ENCODE assay signal across 9 cellular contexts in the genomic region with DNA sequence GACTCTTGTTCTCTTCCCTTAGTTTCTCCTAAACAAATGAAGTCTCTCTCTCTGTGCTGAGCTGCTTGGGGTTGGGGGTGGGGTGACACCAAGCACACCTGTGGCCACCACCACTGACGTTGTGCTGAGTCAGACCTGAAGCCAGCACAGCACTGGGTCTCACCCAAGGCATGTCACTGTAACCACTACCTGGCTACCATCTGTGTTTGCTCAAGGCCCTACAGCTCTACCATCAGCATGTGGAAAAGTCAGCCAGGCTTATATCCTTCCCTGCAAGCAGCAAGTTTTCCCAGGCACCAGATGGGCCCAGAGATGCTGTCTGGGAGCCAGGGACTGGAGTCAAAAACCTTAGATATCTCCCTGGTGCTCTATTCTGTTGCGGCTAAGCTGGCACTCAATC. TPM values are rescaled to one million over a fixed set of nuclear protein-coding genes. Genes with fewer than 3 reads are reported as not detected.
DNase-seq lines count a peak whose midpoint lies in the region; ATAC-seq, FAIRE-seq and TF ChIP-seq lines count a peak whose summit lies in the region.
"Had no signal": no experiment of that assay in that cellular context is flagged by ENCODE, and none has a peak within 500 bp of the region (broad histone marks: within the 10 kb centered on the region; RNA-seq: fewer than 3 reads in every experiment).

No MANE protein-coding gene starts in this region.

- 55% methylated on average over 2 of the region's 2 CpGs for WGBS in HepG2 (ENCODE audit: low lambda C conversion rate)
- WGBS in neuronal stem cell (ENCODE audit: extremely low coverage in 2 of 2, insufficient read length in 2 of 2, insufficient replicate concordance in 1 of 2), 2 donors, result no CpG with 5 or more reads among the region's 2 CpGs

- POLR2A ChIA-PET in HepG2 (lab: Yijun Ruan, JAX), result no interaction called here

- H3K4ac ChIP-seq in neuronal stem cell (ENCODE audit: low read length), result no peak overlapping the region

- H3K23ac ChIP-seq in neuronal stem cell (ENCODE audit: low read depth, low read length, poor library complexity), result no peak overlapping the region

- intact Hi-C loops in HepG2 (cut with micrococcal nuclease; ENCODE audit: unreplicated experiment), result no loop called here

- FAIRE-seq in HepG2 (lab: Jason Lieb, UNC), result no peak
- FAIRE-seq: A549 had no signal

- no peak overlapping the region for H2BK5ac ChIP-seq in neuronal stem cell (ENCODE audit: low read length)

- in situ Hi-C loops in HepG2 (cut with HindIII; ENCODE audit: extremely low pct_ligation_motif_present, low pct_unique_long_range_greater_than_20kb), result no loop called here

- H3K79me2 ChIP-seq in HepG2 (ENCODE audit: insufficient read depth, low read length), result no peaks in the 10 kb centered on the region

- no peak overlapping the region for H2BK15ac ChIP-seq in neuronal stem cell (ENCODE audit: low read length)

- H2AK5ac ChIP-seq in neuronal stem cell (ENCODE audit: low read depth, low read length), result no peak overlapping the region

- TF ChIP-seq EP300 in HepG2 (IDR thresholded peaks at IDR 0.05; ENCODE audit: low read depth in 2 of 2, low read length in 2 of 2), result no peak
- TF ChIP-seq EP300 in HepG2 (CRISPR knock-in tag; IDR thresholded peaks at IDR 0.05; ENCODE audit: borderline replicate concordance), result no peak

- H3K4me2 ChIP-seq in HepG2 (ENCODE audit: low read depth, low read length), result no peak overlapping the region
- no peak overlapping the region for H3K4me2 ChIP-seq in neuronal stem cell (ENCODE audit: insufficient read depth, low read length, poor library complexity, severe bottlenecking)
- H3K4me2 ChIP-seq: A549 had no signal

- H3K9ac ChIP-seq in HepG2 (ENCODE audit: insufficient read depth, low read depth, low read length), result no peak overlapping the region
- no peak overlapping the region for H3K9ac ChIP-seq in neuronal stem cell (ENCODE audit: low read depth, low read length, poor library complexity)

- TF ChIP-seq RAD21 in HepG2 (CRISPR knock-in tag; IDR thresholded peaks at IDR 0.05), result no peak

- no peak for TF ChIP-seq POLR2A in HepG2 (IDR thresholded peaks at IDR 0.05; ENCODE audit: insufficient read depth in 1 of 2, low read depth in 2 of 2, low read length in 2 of 2)

- H3K9me3 ChIP-seq in HepG2 (ENCODE audit: low read length) (no peaks in the 10 kb centered on the region), neuronal stem cell (replicated peaks in 1 of 2; ENCODE audit: control insufficient read depth in 2 of 2, insufficient read depth in 1 of 2, low read depth in 1 of 2, low read length in 2 of 2) (no peaks in the 10 kb centered on the region)
- H3K9me3 ChIP-seq: A549 had no signal

- no TSS peak for BruUV-seq in HepG2 (replicated peaks; lab: Mats Ljungman, UMichigan)

- H4K8ac ChIP-seq in neuronal stem cell (ENCODE audit: low read depth, low read length), result no peak overlapping the region

- H2AFZ ChIP-seq in HepG2 (ENCODE audit: low read length) (no peak overlapping the region), neuronal stem cell (ENCODE audit: low read length) (no peak overlapping the region)

- H3K4me3 ChIP-seq in HepG2 (replicated peaks in 1 of 3; ENCODE audit: insufficient read depth in 1 of 3, low read depth in 2 of 3, low read length in 3 of 3), result no peak overlapping the region
- no peak overlapping the region for H3K4me3 ChIP-seq in neuronal stem cell (ENCODE audit: low read length in 2 of 2)
- H3K4me3 ChIP-seq: A549 had no signal

- H3K36me3 ChIP-seq in HepG2 (replicated peaks in 1 of 2; ENCODE audit: control insufficient read depth in 1 of 2, insufficient read depth in 2 of 2, low read length in 2 of 2) (no peaks in the 10 kb centered on the region), neuronal stem cell (replicated peaks in 1 of 2; ENCODE audit: control insufficient read depth in 2 of 2, insufficient read depth in 2 of 2, low read length in 2 of 2) (no peaks in the 10 kb centered on the region)

- H2BK120ac ChIP-seq in neuronal stem cell (ENCODE audit: low read depth, low read length), result no peak overlapping the region

- CTCF ChIA-PET in HepG2 (lab: Yijun Ruan, JAX; ENCODE audit: low intra/inter-chr PET ratio, low total read pairs), result no interaction called here

- H3K27ac ChIP-seq in HepG2 (ENCODE audit: extremely low read length, insufficient read depth, low read length) (no peak overlapping the region), neuronal stem cell (replicated peaks; ENCODE audit: low read length) (no peak overlapping the region)
- H3K27ac ChIP-seq: A549 had no signal

- H3K27me3 ChIP-seq in HepG2 (ENCODE audit: control insufficient read depth in 1 of 2, insufficient read depth in 2 of 2, low read length in 2 of 2) (no peaks in the 10 kb centered on the region; a peak in 1 of 5 replicates), neuronal stem cell (ENCODE audit: control insufficient read depth in 3 of 3, insufficient read depth in 3 of 3, low read depth in 1 of 3, low read length in 3 of 3) (no peaks in the 10 kb centered on the region)

- TF ChIP-seq CTCF in HepG2 (CRISPR knock-in tag; IDR thresholded peaks at IDR 0.05), result no peak

- H4K20me1 ChIP-seq in HepG2 (ENCODE audit: insufficient read depth, low read length), result no peaks in the 10 kb centered on the region

- H3K79me1 ChIP-seq in neuronal stem cell (ENCODE audit: low read depth, low read length), result no peaks in the 10 kb centered on the region

- no peak overlapping the region for H3K18ac ChIP-seq in neuronal stem cell (ENCODE audit: low read length)

- no peak overlapping the region for H3K14ac ChIP-seq in neuronal stem cell (ENCODE audit: low read length)

- H4K91ac ChIP-seq in neuronal stem cell (ENCODE audit: low read depth, low read length, poor library complexity), result no peak overlapping the region

- peak; percentile 63 for ATAC-seq in GM21723 (IDR thresholded peaks at IDR 0.05; ENCODE audit: unreplicated experiment)
- peak; percentile 72 for ATAC-seq in HG03565 (IDR thresholded peaks at IDR 0.05; ENCODE audit: unreplicated experiment)
- no peak for ATAC-seq in HepG2
- ATAC-seq: A549 had no signal

- H3K4me1 ChIP-seq in HepG2 (ENCODE audit: insufficient read depth, low read length) (no peaks in the 10 kb centered on the region), neuronal stem cell (ENCODE audit: control insufficient read depth in 2 of 2, insufficient read depth in 1 of 2, low read depth in 1 of 2, low read length in 2 of 2) (peaks cover 4% of the 10 kb centered on the region in 2 donors)
- H3K4me1 ChIP-seq: A549 had no signal

- H2BK12ac ChIP-seq in neuronal stem cell (ENCODE audit: low read length), result no peak overlapping the region

- DNase-seq in NCI-H82 (lab: John Stamatoyannopoulos, UW) (peak; percentile 49), NCI-H82 treated with DMSO at 0.1 percent for 48 hours (lab: John Stamatoyannopoulos, UW; ENCODE audit: unreplicated experiment) (no peak), HepG2 (ENCODE audit: low spot score) (no peak), OCI-M1 (lab: John Stamatoyannopoulos, UW) (no peak), iPS-NIHi7 (ENCODE audit: extremely low spot score) (no peak), neuronal stem cell (ENCODE audit: low spot score) (no peak)

RNA-seq across cellular contexts. Expression of a gene that starts 6.9 kb away (rescaled TPM):
- not detected in 2 replicates for total RNA-seq in HepG2 (2016; rRNA removed; fragmentation: Illumina TruSeq; extraction: Trizol)
- total RNA-seq in HepG2 (2016; cell fraction: cytosol; rRNA removed; fragmentation: Illumina TruSeq; extraction: Trizol; ENCODE audit: low read depth), result not detected in 2 replicates
- not detected in 2 replicates for total RNA-seq in HepG2 (2016; cell fraction: insoluble cytoplasmic fraction; rRNA removed; fragmentation: Illumina TruSeq; extraction: Trizol)
- total RNA-seq in HepG2 (2016; cell fraction: membrane; rRNA removed; fragmentation: Illumina TruSeq; extraction: Trizol), result 0.14 and 0.15 TPM in 2 replicates
- not detected in 2 replicates for total RNA-seq in HepG2 (2016; cell fraction: nucleus; rRNA removed; fragmentation: Illumina TruSeq; extraction: Trizol)
- polyA plus RNA-seq in HepG2 (2011; rRNA removed), result not detected in 2 replicates
- not detected in 2 replicates for polyA plus RNA-seq in HepG2 (2011; cell fraction: cytosol; rRNA removed)
- polyA plus RNA-seq in HepG2 (2011; cell fraction: nucleus; rRNA removed), result not detected in 2 replicates
- not detected in 2 replicates for polyA plus RNA-seq in HepG2 (2012)
- polyA plus RNA-seq in HepG2 (2016; cell fraction: cytosol; fragmentation: Illumina TruSeq; extraction: Trizol; ENCODE audit: low read depth), result 0.20 TPM in 1 of 2 replicates, not detected in the other
- not detected in 2 replicates for polyA plus RNA-seq in HepG2 (2016; cell fraction: insoluble cytoplasmic fraction; fragmentation: Illumina TruSeq; extraction: Trizol; ENCODE audit: low read depth)
- polyA plus RNA-seq in HepG2 (2016; cell fraction: membrane; fragmentation: Illumina TruSeq; extraction: Trizol; ENCODE audit: low read depth), result 0.14 TPM in 1 of 2 replicates, not detected in the other
- not detected in 2 replicates for polyA plus RNA-seq in HepG2 (2016; cell fraction: nucleus; fragmentation: Illumina TruSeq; extraction: Trizol; ENCODE audit: insufficient read depth, low read depth)
- polyA minus RNA-seq in HepG2 (2011; rRNA and poly(A)+ RNA removed; ENCODE audit: low replicate concordance), result not detected in 2 replicates
- not detected in 2 replicates for polyA minus RNA-seq in HepG2 (2011; cell fraction: cytosol; rRNA and poly(A)+ RNA removed)
- polyA minus RNA-seq in HepG2 (2011; cell fraction: nucleus; rRNA and poly(A)+ RNA removed), result not detected in 2 replicates
- polyA plus RNA-seq in neuronal stem cell (2013, experiment 1 of 2), result not detected
- not detected for polyA plus RNA-seq in neuronal stem cell (2013, experiment 2 of 2)
- polyA plus RNA-seq: A549 had no signal

RNA-seq across cellular contexts. Expression of a gene that starts 9.1 kb away (rescaled TPM):
- total RNA-seq in HepG2 (2016; rRNA removed; fragmentation: Illumina TruSeq; extraction: Trizol), result not detected in 2 replicates
- total RNA-seq in HepG2 (2016; cell fraction: cytosol; rRNA removed; fragmentation: Illumina TruSeq; extraction: Trizol; ENCODE audit: low read depth), result not detected in 2 replicates
- total RNA-seq in HepG2 (2016; cell fraction: insoluble cytoplasmic fraction; rRNA removed; fragmentation: Illumina TruSeq; extraction: Trizol), result not detected in 2 replicates
- not detected in 2 replicates for total RNA-seq in HepG2 (2016; cell fraction: membrane; rRNA removed; fragmentation: Illumina TruSeq; extraction: Trizol)
- not detected in 2 replicates for total RNA-seq in HepG2 (2016; cell fraction: nucleus; rRNA removed; fragmentation: Illumina TruSeq; extraction: Trizol)
- polyA plus RNA-seq in HepG2 (2011; rRNA removed), result not detected in 2 replicates
- polyA plus RNA-seq in HepG2 (2011; cell fraction: cytosol; rRNA removed), result not detected in 2 replicates
- polyA plus RNA-seq in HepG2 (2011; cell fraction: nucleus; rRNA removed), result not detected in 2 replicates
- polyA plus RNA-seq in HepG2 (2012), result not detected in 2 replicates
- not detected in 2 replicates for polyA plus RNA-seq in HepG2 (2016; cell fraction: cytosol; fragmentation: Illumina TruSeq; extraction: Trizol; ENCODE audit: low read depth)
- not detected in 2 replicates for polyA plus RNA-seq in HepG2 (2016; cell fraction: insoluble cytoplasmic fraction; fragmentation: Illumina TruSeq; extraction: Trizol; ENCODE audit: low read depth)
- not detected in 2 replicates for polyA plus RNA-seq in HepG2 (2016; cell fraction: membrane; fragmentation: Illumina TruSeq; extraction: Trizol; ENCODE audit: low read depth)
- not detected in 2 replicates for polyA plus RNA-seq in HepG2 (2016; cell fraction: nucleus; fragmentation: Illumina TruSeq; extraction: Trizol; ENCODE audit: insufficient read depth, low read depth)
- polyA minus RNA-seq in HepG2 (2011; rRNA and poly(A)+ RNA removed; ENCODE audit: low replicate concordance), result not detected in 2 replicates
- not detected in 2 replicates for polyA minus RNA-seq in HepG2 (2011; cell fraction: cytosol; rRNA and poly(A)+ RNA removed)
- polyA minus RNA-seq in HepG2 (2011; cell fraction: nucleus; rRNA and poly(A)+ RNA removed), result not detected in 2 replicates
- polyA plus RNA-seq in neuronal stem cell (2013, experiment 1 of 2), result not detected
- polyA plus RNA-seq in neuronal stem cell (2013, experiment 2 of 2), result not detected
- polyA plus RNA-seq: A549 had no signal

RNA-seq across cellular contexts. Expression of a gene that starts 19.5 kb away (rescaled TPM):
- not detected in 2 replicates for total RNA-seq in HepG2 (2016; rRNA removed; fragmentation: Illumina TruSeq; extraction: Trizol)
- total RNA-seq in HepG2 (2016; cell fraction: cytosol; rRNA removed; fragmentation: Illumina TruSeq; extraction: Trizol; ENCODE audit: low read depth), result not detected in 2 replicates
- not detected in 2 replicates for total RNA-seq in HepG2 (2016; cell fraction: insoluble cytoplasmic fraction; rRNA removed; fragmentation: Illumina TruSeq; extraction: Trizol)
- total RNA-seq in HepG2 (2016; cell fraction: membrane; rRNA removed; fragmentation: Illumina TruSeq; extraction: Trizol), result not detected in 2 replicates
- total RNA-seq in HepG2 (2016; cell fraction: nucleus; rRNA removed; fragmentation: Illumina TruSeq; extraction: Trizol), result not detected in 2 replicates
- 0.08 TPM in 1 of 2 replicates, not detected in the other for polyA plus RNA-seq in HepG2 (2011; rRNA removed)
- polyA plus RNA-seq in HepG2 (2011; cell fraction: cytosol; rRNA removed), result not detected in 2 replicates
- polyA plus RNA-seq in HepG2 (2011; cell fraction: nucleus; rRNA removed), result not detected in 2 replicates
- polyA plus RNA-seq in HepG2 (2012), result not detected in 2 replicates
- 0.06 TPM in 1 of 2 replicates, not detected in the other for polyA plus RNA-seq in HepG2 (2016; cell fraction: cytosol; fragmentation: Illumina TruSeq; extraction: Trizol; ENCODE audit: low read depth)
- not detected in 2 replicates for polyA plus RNA-seq in HepG2 (2016; cell fraction: insoluble cytoplasmic fraction; fragmentation: Illumina TruSeq; extraction: Trizol; ENCODE audit: low read depth)
- polyA plus RNA-seq in HepG2 (2016; cell fraction: membrane; fragmentation: Illumina TruSeq; extraction: Trizol; ENCODE audit: low read depth), result not detected in 2 replicates
- not detected in 2 replicates for polyA plus RNA-seq in HepG2 (2016; cell fraction: nucleus; fragmentation: Illumina TruSeq; extraction: Trizol; ENCODE audit: insufficient read depth, low read depth)
- not detected in 2 replicates for polyA minus RNA-seq in HepG2 (2011; rRNA and poly(A)+ RNA removed; ENCODE audit: low replicate concordance)
- polyA minus RNA-seq in HepG2 (2011; cell fraction: cytosol; rRNA and poly(A)+ RNA removed), result not detected in 2 replicates
- not detected in 2 replicates for polyA minus RNA-seq in HepG2 (2011; cell fraction: nucleus; rRNA and poly(A)+ RNA removed)
- polyA plus RNA-seq in neuronal stem cell (2013, experiment 1 of 2), result 0.18 TPM
- 0.26 TPM for polyA plus RNA-seq in neuronal stem cell (2013, experiment 2 of 2)
- polyA plus RNA-seq: A549 had no signal

RNA-seq across cellular contexts. Expression of a gene that starts 25.6 kb away (rescaled TPM):
- 33.1 and 45.1 TPM in 2 replicates for total RNA-seq in HepG2 (2016; rRNA removed; fragmentation: Illumina TruSeq; extraction: Trizol)
- 9.7 and 11.5 TPM in 2 replicates for total RNA-seq in HepG2 (2016; cell fraction: cytosol; rRNA removed; fragmentation: Illumina TruSeq; extraction: Trizol; ENCODE audit: low read depth)
- total RNA-seq in HepG2 (2016; cell fraction: insoluble cytoplasmic fraction; rRNA removed; fragmentation: Illumina TruSeq; extraction: Trizol), result 34.2 and 44.9 TPM in 2 replicates
- 19.5 and 22.8 TPM in 2 replicates for total RNA-seq in HepG2 (2016; cell fraction: membrane; rRNA removed; fragmentation: Illumina TruSeq; extraction: Trizol)
- 34.1 and 38.0 TPM in 2 replicates for total RNA-seq in HepG2 (2016; cell fraction: nucleus; rRNA removed; fragmentation: Illumina TruSeq; extraction: Trizol)
- polyA plus RNA-seq in HepG2 (2011; rRNA removed), result 11.8 and 18.6 TPM in 2 replicates
- polyA plus RNA-seq in HepG2 (2011; cell fraction: cytosol; rRNA removed), result 5.6 and 9.9 TPM in 2 replicates
- 9.0 and 10.3 TPM in 2 replicates for polyA plus RNA-seq in HepG2 (2011; cell fraction: nucleus; rRNA removed)
- 22.5 and 24.6 TPM in 2 replicates for polyA plus RNA-seq in HepG2 (2012)
- polyA plus RNA-seq in HepG2 (2016; cell fraction: cytosol; fragmentation: Illumina TruSeq; extraction: Trizol; ENCODE audit: low read depth), result 4.7 and 4.9 TPM in 2 replicates
- 39.7 and 41.5 TPM in 2 replicates for polyA plus RNA-seq in HepG2 (2016; cell fraction: insoluble cytoplasmic fraction; fragmentation: Illumina TruSeq; extraction: Trizol; ENCODE audit: low read depth)
- polyA plus RNA-seq in HepG2 (2016; cell fraction: membrane; fragmentation: Illumina TruSeq; extraction: Trizol; ENCODE audit: low read depth), result 7.9 and 9.6 TPM in 2 replicates
- polyA plus RNA-seq in HepG2 (2016; cell fraction: nucleus; fragmentation: Illumina TruSeq; extraction: Trizol; ENCODE audit: insufficient read depth, low read depth), result 40.2 and 41.1 TPM in 2 replicates
- polyA minus RNA-seq in HepG2 (2011; rRNA and poly(A)+ RNA removed; ENCODE audit: low replicate concordance), result 6.1 and 11.1 TPM in 2 replicates
- polyA minus RNA-seq in HepG2 (2011; cell fraction: cytosol; rRNA and poly(A)+ RNA removed), result 13.5 and 16.3 TPM in 2 replicates
- polyA minus RNA-seq in HepG2 (2011; cell fraction: nucleus; rRNA and poly(A)+ RNA removed), result 23.3 and 27.8 TPM in 2 replicates
- 35.7 TPM for polyA plus RNA-seq in neuronal stem cell (2013, experiment 1 of 2)
- 35.5 TPM for polyA plus RNA-seq in neuronal stem cell (2013, experiment 2 of 2)

RNA-seq across cellular contexts. Expression of a gene that starts 58.1 kb away (rescaled TPM):
- total RNA-seq in HepG2 (2016; rRNA removed; fragmentation: Illumina TruSeq; extraction: Trizol), result not detected in 2 replicates
- not detected in 2 replicates for total RNA-seq in HepG2 (2016; cell fraction: cytosol; rRNA removed; fragmentation: Illumina TruSeq; extraction: Trizol; ENCODE audit: low read depth)
- not detected in 2 replicates for total RNA-seq in HepG2 (2016; cell fraction: insoluble cytoplasmic fraction; rRNA removed; fragmentation: Illumina TruSeq; extraction: Trizol)
- not detected in 2 replicates for total RNA-seq in HepG2 (2016; cell fraction: membrane; rRNA removed; fragmentation: Illumina TruSeq; extraction: Trizol)
- total RNA-seq in HepG2 (2016; cell fraction: nucleus; rRNA removed; fragmentation: Illumina TruSeq; extraction: Trizol), result not detected in 2 replicates
- not detected in 2 replicates for polyA plus RNA-seq in HepG2 (2011; rRNA removed)
- not detected in 2 replicates for polyA plus RNA-seq in HepG2 (2011; cell fraction: cytosol; rRNA removed)
- polyA plus RNA-seq in HepG2 (2011; cell fraction: nucleus; rRNA removed), result not detected in 2 replicates
- not detected in 2 replicates for polyA plus RNA-seq in HepG2 (2012)
- polyA plus RNA-seq in HepG2 (2016; cell fraction: cytosol; fragmentation: Illumina TruSeq; extraction: Trizol; ENCODE audit: low read depth), result not detected in 2 replicates
- polyA plus RNA-seq in HepG2 (2016; cell fraction: insoluble cytoplasmic fraction; fragmentation: Illumina TruSeq; extraction: Trizol; ENCODE audit: low read depth), result not detected in 2 replicates
- polyA plus RNA-seq in HepG2 (2016; cell fraction: membrane; fragmentation: Illumina TruSeq; extraction: Trizol; ENCODE audit: low read depth), result not detected in 2 replicates
- polyA plus RNA-seq in HepG2 (2016; cell fraction: nucleus; fragmentation: Illumina TruSeq; extraction: Trizol; ENCODE audit: insufficient read depth, low read depth), result not detected in 2 replicates
- not detected in 2 replicates for polyA minus RNA-seq in HepG2 (2011; rRNA and poly(A)+ RNA removed; ENCODE audit: low replicate concordance)
- not detected in 2 replicates for polyA minus RNA-seq in HepG2 (2011; cell fraction: cytosol; rRNA and poly(A)+ RNA removed)
- polyA minus RNA-seq in HepG2 (2011; cell fraction: nucleus; rRNA and poly(A)+ RNA removed), result not detected in 2 replicates
- polyA plus RNA-seq in neuronal stem cell (2013, experiment 1 of 2), result not detected
- not detected for polyA plus RNA-seq in neuronal stem cell (2013, experiment 2 of 2)
- polyA plus RNA-seq: A549 had no signal
